In the genomic region with DNA sequence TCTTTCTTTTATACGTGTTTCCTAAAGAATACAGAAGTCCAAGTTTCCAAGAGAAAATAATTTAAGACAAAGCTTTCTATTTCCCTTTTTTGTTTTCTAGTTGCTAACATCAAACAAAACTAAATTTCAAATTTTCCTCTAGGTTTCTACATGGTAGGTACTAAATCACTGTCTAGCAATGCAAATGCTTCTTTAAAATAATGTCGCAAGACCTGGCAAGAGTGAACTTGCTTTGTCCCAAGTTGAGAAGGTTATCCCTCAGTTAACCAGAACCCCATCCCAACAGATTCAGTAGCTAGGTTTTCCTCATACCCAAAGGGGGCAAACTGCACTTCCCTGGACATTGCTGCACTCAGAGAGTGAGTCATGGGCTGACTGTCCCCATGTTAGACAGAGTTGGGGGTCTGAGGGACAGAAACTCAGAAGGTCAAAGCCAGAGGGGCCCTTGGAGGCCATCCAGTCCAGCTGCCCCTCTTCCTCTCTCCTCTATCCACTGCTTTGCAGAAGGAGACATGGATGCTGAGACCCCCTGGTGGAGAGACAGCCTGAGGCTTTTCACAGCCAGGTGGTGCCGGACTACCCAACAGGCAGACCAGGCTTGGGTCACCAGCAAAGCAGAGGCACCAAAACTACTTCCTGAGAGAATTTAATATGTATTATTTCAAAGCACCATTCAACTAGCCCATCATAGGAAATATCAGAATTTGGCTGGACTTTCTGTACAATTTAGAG, we compare ENCODE assay signal across 1 cellular context.
TF ChIP-seq lines count a peak whose summit lies in the region.

No MANE protein-coding gene starts in this region.

TF ChIP-seq in H1, 55 proteins besides CTCF, POLR2A, EP300 and RAD21:
- TF ChIP-seq RBBP5 (IDR thresholded peaks at IDR 0.05; ENCODE audit: borderline replicate concordance, low read depth, low read length) (no peak), SIRT6 (IDR thresholded peaks at IDR 0.05; ENCODE audit: low read length) (no peak), ASH2L (IDR thresholded peaks at IDR 0.05; ENCODE audit: low read length) (no peak), RNF2 (IDR thresholded peaks at IDR 0.05; ENCODE audit: borderline replicate concordance, low read depth, low read length, missing control alignments, poor library complexity, severe bottlenecking) (no peak), BRCA1 (IDR thresholded peaks at IDR 0.05; ENCODE audit: low read depth, low read length) (no peak), POLR2AphosphoS5 (IDR thresholded peaks at IDR 0.05; ENCODE audit: low read depth, low read length) (no peak), CEBPB (IDR thresholded peaks at IDR 0.05; ENCODE audit: low read depth, low read length) (no peak), BACH1 (IDR thresholded peaks at IDR 0.05; ENCODE audit: low read length) (no peak), CREB1 (IDR thresholded peaks at IDR 0.05) (no peak), SRF (IDR thresholded peaks at IDR 0.05; ENCODE audit: low read depth, low read length) (no peak), NANOG (IDR thresholded peaks at IDR 0.05; ENCODE audit: insufficient read depth, low read depth, low read length, poor library complexity, severe bottlenecking) (no peak), KDM1A (IDR thresholded peaks at IDR 0.05; ENCODE audit: borderline replicate concordance, low read length) (no peak), NRF1 (IDR thresholded peaks at IDR 0.05; ENCODE audit: low read depth, low read length) (no peak), SAP30 (IDR thresholded peaks at IDR 0.05; ENCODE audit: insufficient read depth, insufficient replicate concordance, low read length) (no peak), RFX5 (IDR thresholded peaks at IDR 0.05; ENCODE audit: borderline replicate concordance, low read depth, low read length) (no peak), ZNF274 (IDR thresholded peaks at IDR 0.05; ENCODE audit: borderline replicate concordance, extremely low read depth, low read length) (no peak), SIX5 (IDR thresholded peaks at IDR 0.05; ENCODE audit: low read depth, low read length) (no peak)
- TF ChIP-seq, protein P1, sequence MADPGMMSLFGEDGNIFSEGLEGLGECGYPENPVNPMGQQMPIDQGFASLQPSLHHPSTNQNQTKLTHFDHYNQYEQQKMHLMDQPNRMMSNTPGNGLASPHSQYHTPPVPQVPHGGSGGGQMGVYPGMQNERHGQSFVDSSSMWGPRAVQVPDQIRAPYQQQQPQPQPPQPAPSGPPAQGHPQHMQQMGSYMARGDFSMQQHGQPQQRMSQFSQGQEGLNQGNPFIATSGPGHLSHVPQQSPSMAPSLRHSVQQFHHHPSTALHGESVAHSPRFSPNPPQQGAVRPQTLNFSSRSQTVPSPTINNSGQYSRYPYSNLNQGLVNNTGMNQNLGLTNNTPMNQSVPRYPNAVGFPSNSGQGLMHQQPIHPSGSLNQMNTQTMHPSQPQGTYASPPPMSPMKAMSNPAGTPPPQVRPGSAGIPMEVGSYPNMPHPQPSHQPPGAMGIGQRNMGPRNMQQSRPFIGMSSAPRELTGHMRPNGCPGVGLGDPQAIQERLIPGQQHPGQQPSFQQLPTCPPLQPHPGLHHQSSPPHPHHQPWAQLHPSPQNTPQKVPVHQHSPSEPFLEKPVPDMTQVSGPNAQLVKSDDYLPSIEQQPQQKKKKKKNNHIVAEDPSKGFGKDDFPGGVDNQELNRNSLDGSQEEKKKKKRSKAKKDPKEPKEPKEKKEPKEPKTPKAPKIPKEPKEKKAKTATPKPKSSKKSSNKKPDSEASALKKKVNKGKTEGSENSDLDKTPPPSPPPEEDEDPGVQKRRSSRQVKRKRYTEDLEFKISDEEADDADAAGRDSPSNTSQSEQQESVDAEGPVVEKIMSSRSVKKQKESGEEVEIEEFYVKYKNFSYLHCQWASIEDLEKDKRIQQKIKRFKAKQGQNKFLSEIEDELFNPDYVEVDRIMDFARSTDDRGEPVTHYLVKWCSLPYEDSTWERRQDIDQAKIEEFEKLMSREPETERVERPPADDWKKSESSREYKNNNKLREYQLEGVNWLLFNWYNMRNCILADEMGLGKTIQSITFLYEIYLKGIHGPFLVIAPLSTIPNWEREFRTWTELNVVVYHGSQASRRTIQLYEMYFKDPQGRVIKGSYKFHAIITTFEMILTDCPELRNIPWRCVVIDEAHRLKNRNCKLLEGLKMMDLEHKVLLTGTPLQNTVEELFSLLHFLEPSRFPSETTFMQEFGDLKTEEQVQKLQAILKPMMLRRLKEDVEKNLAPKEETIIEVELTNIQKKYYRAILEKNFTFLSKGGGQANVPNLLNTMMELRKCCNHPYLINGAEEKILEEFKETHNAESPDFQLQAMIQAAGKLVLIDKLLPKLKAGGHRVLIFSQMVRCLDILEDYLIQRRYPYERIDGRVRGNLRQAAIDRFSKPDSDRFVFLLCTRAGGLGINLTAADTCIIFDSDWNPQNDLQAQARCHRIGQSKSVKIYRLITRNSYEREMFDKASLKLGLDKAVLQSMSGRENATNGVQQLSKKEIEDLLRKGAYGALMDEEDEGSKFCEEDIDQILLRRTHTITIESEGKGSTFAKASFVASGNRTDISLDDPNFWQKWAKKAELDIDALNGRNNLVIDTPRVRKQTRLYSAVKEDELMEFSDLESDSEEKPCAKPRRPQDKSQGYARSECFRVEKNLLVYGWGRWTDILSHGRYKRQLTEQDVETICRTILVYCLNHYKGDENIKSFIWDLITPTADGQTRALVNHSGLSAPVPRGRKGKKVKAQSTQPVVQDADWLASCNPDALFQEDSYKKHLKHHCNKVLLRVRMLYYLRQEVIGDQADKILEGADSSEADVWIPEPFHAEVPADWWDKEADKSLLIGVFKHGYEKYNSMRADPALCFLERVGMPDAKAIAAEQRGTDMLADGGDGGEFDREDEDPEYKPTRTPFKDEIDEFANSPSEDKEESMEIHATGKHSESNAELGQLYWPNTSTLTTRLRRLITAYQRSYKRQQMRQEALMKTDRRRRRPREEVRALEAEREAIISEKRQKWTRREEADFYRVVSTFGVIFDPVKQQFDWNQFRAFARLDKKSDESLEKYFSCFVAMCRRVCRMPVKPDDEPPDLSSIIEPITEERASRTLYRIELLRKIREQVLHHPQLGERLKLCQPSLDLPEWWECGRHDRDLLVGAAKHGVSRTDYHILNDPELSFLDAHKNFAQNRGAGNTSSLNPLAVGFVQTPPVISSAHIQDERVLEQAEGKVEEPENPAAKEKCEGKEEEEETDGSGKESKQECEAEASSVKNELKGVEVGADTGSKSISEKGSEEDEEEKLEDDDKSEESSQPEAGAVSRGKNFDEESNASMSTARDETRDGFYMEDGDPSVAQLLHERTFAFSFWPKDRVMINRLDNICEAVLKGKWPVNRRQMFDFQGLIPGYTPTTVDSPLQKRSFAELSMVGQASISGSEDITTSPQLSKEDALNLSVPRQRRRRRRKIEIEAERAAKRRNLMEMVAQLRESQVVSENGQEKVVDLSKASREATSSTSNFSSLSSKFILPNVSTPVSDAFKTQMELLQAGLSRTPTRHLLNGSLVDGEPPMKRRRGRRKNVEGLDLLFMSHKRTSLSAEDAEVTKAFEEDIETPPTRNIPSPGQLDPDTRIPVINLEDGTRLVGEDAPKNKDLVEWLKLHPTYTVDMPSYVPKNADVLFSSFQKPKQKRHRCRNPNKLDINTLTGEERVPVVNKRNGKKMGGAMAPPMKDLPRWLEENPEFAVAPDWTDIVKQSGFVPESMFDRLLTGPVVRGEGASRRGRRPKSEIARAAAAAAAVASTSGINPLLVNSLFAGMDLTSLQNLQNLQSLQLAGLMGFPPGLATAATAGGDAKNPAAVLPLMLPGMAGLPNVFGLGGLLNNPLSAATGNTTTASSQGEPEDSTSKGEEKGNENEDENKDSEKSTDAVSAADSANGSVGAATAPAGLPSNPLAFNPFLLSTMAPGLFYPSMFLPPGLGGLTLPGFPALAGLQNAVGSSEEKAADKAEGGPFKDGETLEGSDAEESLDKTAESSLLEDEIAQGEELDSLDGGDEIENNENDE (IDR thresholded peaks at IDR 0.05; ENCODE audit: insufficient replicate concordance, low read length): no peak
- TF ChIP-seq, protein P2, sequence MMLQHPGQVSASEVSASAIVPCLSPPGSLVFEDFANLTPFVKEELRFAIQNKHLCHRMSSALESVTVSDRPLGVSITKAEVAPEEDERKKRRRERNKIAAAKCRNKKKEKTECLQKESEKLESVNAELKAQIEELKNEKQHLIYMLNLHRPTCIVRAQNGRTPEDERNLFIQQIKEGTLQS (IDR thresholded peaks at IDR 0.05; ENCODE audit: insufficient read depth, low read depth, low read length): no peak
- TF ChIP-seq, protein P3, sequence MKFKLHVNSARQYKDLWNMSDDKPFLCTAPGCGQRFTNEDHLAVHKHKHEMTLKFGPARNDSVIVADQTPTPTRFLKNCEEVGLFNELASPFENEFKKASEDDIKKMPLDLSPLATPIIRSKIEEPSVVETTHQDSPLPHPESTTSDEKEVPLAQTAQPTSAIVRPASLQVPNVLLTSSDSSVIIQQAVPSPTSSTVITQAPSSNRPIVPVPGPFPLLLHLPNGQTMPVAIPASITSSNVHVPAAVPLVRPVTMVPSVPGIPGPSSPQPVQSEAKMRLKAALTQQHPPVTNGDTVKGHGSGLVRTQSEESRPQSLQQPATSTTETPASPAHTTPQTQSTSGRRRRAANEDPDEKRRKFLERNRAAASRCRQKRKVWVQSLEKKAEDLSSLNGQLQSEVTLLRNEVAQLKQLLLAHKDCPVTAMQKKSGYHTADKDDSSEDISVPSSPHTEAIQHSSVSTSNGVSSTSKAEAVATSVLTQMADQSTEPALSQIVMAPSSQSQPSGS (IDR thresholded peaks at IDR 0.05; ENCODE audit: low read length): no peak
